Comparison of ENCODE assay signal across 21 cellular contexts in genomic region chr4:105784761-105785160, GRCh38.
A peak's percentile ranks its signal among the peaks of the same experiment; 100 is the strongest.
DNase-seq lines count a peak whose midpoint lies in the region; ATAC-seq, FAIRE-seq and TF ChIP-seq lines count a peak whose summit lies in the region.
"Had no signal": no experiment of that assay in that cellular context is flagged by ENCODE, and none has a peak within 500 bp of the region (broad histone marks: within the 10 kb centered on the region; RNA-seq: fewer than 3 reads in every experiment).

No MANE protein-coding gene starts in this region.

- no peaks in the 10 kb centered on the region for H3K27me3 ChIP-seq in keratinocyte (ENCODE audit: control insufficient read depth, extremely low read depth, insufficient read depth, low read length)

- peak; percentile 34 for FAIRE-seq in keratinocyte (lab: Jason Lieb, UNC)
- FAIRE-seq: A549, H54, K562 had no signal

- H3K4me1 ChIP-seq in keratinocyte (ENCODE audit: control insufficient read depth, extremely low read depth, insufficient read depth, low read length), result no peaks in the 10 kb centered on the region
- H3K4me1 ChIP-seq: A549 had no signal

- H3K4me3 ChIP-seq in keratinocyte (ENCODE audit: control insufficient read depth in 2 of 3, extremely low read depth in 1 of 3, insufficient read depth in 2 of 3, low read depth in 1 of 3, low read length in 3 of 3), result no peak overlapping the region
- H3K4me3 ChIP-seq: A549, GM23338, K562 had no signal

- H3K9me1 ChIP-seq in keratinocyte (ENCODE audit: control insufficient read depth, extremely low read depth, insufficient read depth, low read length), result no peaks in the 10 kb centered on the region

- intact Hi-C loops in Right ventricle myocardium inferior (cut with DNase I) (no loop called here), cardiac septum (cut with DNase I) (no loop called here), left cardiac atrium (cut with DNase I) (no loop called here)

- no peak overlapping the region for H3K9ac ChIP-seq in keratinocyte (ENCODE audit: control insufficient read depth, extremely low read depth, insufficient read depth, low read length)

- dilution Hi-C loops in keratinocyte (cut with MboI; ENCODE audit: extremely low pct_ligation_motif_present, low sequenced_read_pairs), result no loop called here

- H3K36me3 ChIP-seq in keratinocyte (ENCODE audit: control insufficient read depth in 2 of 2, extremely low read depth in 1 of 2, insufficient read depth in 2 of 2, low read length in 2 of 2), result no peaks in the 10 kb centered on the region

- peak; percentile 71 for ATAC-seq in Right ventricle myocardium inferior
- ATAC-seq in left cardiac atrium, result peak; percentile 38 to 63
- ATAC-seq in GM19328 (IDR thresholded peaks at IDR 0.05; ENCODE audit: unreplicated experiment), result no peak
- ATAC-seq in HG03432 (IDR thresholded peaks at IDR 0.05; ENCODE audit: unreplicated experiment), result no peak
- ATAC-seq: A549, GM23338, K562 had no signal

- no peak for DNase-seq in Right ventricle myocardium inferior (ENCODE audit: missing footprints)
- no peak for DNase-seq in cardiac septum (ENCODE audit: low spot score)
- DNase-seq in left cardiac atrium, result no peak
- no peak for DNase-seq in keratinocyte (ENCODE audit: low read depth, low spot score)
- no peak for DNase-seq in HuH-7.5 (ENCODE audit: low spot score)
- DNase-seq: AML-193; CD4-positive, alpha-beta T cell; DMS153; DMS79; GDM1; HCEC 1CT; IMR-90 had no signal

- H2AFZ ChIP-seq in keratinocyte (ENCODE audit: control insufficient read depth, low read length), result no peak overlapping the region
- H2AFZ ChIP-seq: GM23338 had no signal

- H3K9me3 ChIP-seq in keratinocyte (ENCODE audit: control insufficient read depth, low read depth, low read length), result no peaks in the 10 kb centered on the region
- H3K9me3 ChIP-seq: A549 had no signal

- H3K27ac ChIP-seq in keratinocyte (ENCODE audit: control insufficient read depth, insufficient read depth, low read length), result no peak overlapping the region
- H3K27ac ChIP-seq: 22Rv1, A549, C4-2B, HL-60 had no signal

- no peaks in the 10 kb centered on the region for H4K20me1 ChIP-seq in keratinocyte (ENCODE audit: control insufficient read depth, extremely low read depth, insufficient read depth, low read length)

- no peak for TF ChIP-seq CTCF in keratinocyte (optimal IDR thresholded peaks at IDR 0.05 in 1 of 3, IDR thresholded peaks at IDR 0.05 in 1 of 3, conservative IDR thresholded peaks at IDR 0.05 in 1 of 3; ENCODE audit: extremely low read depth in 1 of 3, insufficient read depth in 2 of 3, low read length in 3 of 3)

- H3K79me2 ChIP-seq in keratinocyte (ENCODE audit: control insufficient read depth, insufficient read depth, low read length), result no peaks in the 10 kb centered on the region

- no peak overlapping the region for H3K4me2 ChIP-seq in keratinocyte (ENCODE audit: control insufficient read depth, extremely low read depth, insufficient read depth, low read depth, low read length)
- H3K4me2 ChIP-seq: A549, GM23338 had no signal

Comparison
In these comparisons a context has a peak if more than half of its experiments do, and no peak if none do; other contexts are left out.
1. ATAC-seq: peak in Right ventricle myocardium inferior (single experiment) and left cardiac atrium (2 of 2); none in GM19328 (single experiment) and HG03432 (single experiment).